In genomic region chr7:30880090-30880704, GRCh38 we compare ENCODE assay signal across 26 cellular contexts. TPM values are rescaled to one million over a fixed set of nuclear protein-coding genes. Genes with fewer than 3 reads are reported as not detected.
DNase-seq lines count a peak whose midpoint lies in the region; ATAC-seq and TF ChIP-seq lines count a peak whose summit lies in the region.
"Had no signal": no experiment of that assay in that cellular context is flagged by ENCODE, and none has a peak within 500 bp of the region (broad histone marks: within the 10 kb centered on the region; RNA-seq: fewer than 3 reads in every experiment).

No MANE protein-coding gene starts in this region.

- POLR2A ChIA-PET in Caco-2 (lab: Charles Lee) = no interaction called here

- peaks cover 4% of the 10 kb centered on the region for H3K36me3 Mint-ChIP-seq in Caco-2 (ENCODE audit: insufficient read depth, unreplicated experiment)
- H3K36me3 Mint-ChIP-seq in activated T-cell treated with anti-CD3 and anti-CD28 coated beads, Interleukin-2, amount 50 U/mL, for 4 hours (ENCODE audit: insufficient read depth) = no peaks in the 10 kb centered on the region

- peak overlapping the region; percentile 50 for H2BK5ac ChIP-seq in trophoblast cell (ENCODE audit: low read depth, low read length, poor library complexity)

- no peaks in the 10 kb centered on the region for H3K79me2 ChIP-seq in trophoblast cell (ENCODE audit: control insufficient read depth, insufficient read depth, low read length, poor library complexity)

- TF ChIP-seq CTCF in Caco-2 (IDR thresholded peaks at IDR 0.05; ENCODE audit: insufficient read depth in 1 of 2, low read depth in 1 of 2, low read length in 1 of 2, severe bottlenecking in 1 of 2, unreplicated experiment in 1 of 2) (no peak), fibroblast of the aortic adventitia (IDR thresholded peaks at IDR 0.05; ENCODE audit: insufficient read depth, low read length) (no peak), thyroid gland (IDR thresholded peaks at IDR 0.05) (no peak)

- peak overlapping the region; percentile 40 for H3K4me3 Mint-ChIP-seq in Caco-2 (ENCODE audit: unreplicated experiment)
- no peak overlapping the region for H3K4me3 Mint-ChIP-seq in activated T-cell treated with anti-CD3 and anti-CD28 coated beads, Interleukin-2, amount 50 U/mL, for 4 hours
- H3K4me3 Mint-ChIP-seq: activated CD8-positive, alpha-beta T cell treated with anti-CD3 and anti-CD28 coated beads for 36 hours had no signal

- H3K27me3 ChIP-seq in Caco-2 (replicated peaks; ENCODE audit: control insufficient read depth, insufficient read depth, low read length) (no peaks in the 10 kb centered on the region), trophoblast cell (ENCODE audit: insufficient read depth, low read length) (no peaks in the 10 kb centered on the region), thyroid gland (no peaks in the 10 kb centered on the region)
- H3K27me3 ChIP-seq: left lung, suprapubic skin had no signal

- H3K4me3 ChIP-seq in Caco-2 (ENCODE audit: low read depth, low read length) = no peak overlapping the region
- no peak overlapping the region for H3K4me3 ChIP-seq in fibroblast of the aortic adventitia (ENCODE audit: low read depth, low read length)
- no peak overlapping the region for H3K4me3 ChIP-seq in trophoblast cell (ENCODE audit: low read depth, low read length)
- H3K4me3 ChIP-seq in thyroid gland (replicated peaks in 1 of 3) = no peak overlapping the region
- H3K4me3 ChIP-seq: GM12878, left lung, suprapubic skin had no signal

- H3K4me1 ChIP-seq in Caco-2 (peaks cover 34% of the 10 kb centered on the region), trophoblast cell (ENCODE audit: control insufficient read depth in 1 of 2, insufficient read depth in 2 of 2, low read length in 2 of 2) (peaks cover 30 to 33% of the 10 kb centered on the region in 2 experiments), thyroid gland (peaks cover 8 to 18% of the 10 kb centered on the region in 2 donors)
- H3K4me1 ChIP-seq: suprapubic skin had no signal

- peaks cover 31% of the 10 kb centered on the region for H3K4me1 Mint-ChIP-seq in Caco-2 (ENCODE audit: low read depth, unreplicated experiment)
- no peaks in the 10 kb centered on the region for H3K4me1 Mint-ChIP-seq in activated T-cell treated with anti-CD3 and anti-CD28 coated beads, Interleukin-2, amount 50 U/mL, for 4 hours (ENCODE audit: low read depth)

- H4K8ac ChIP-seq in trophoblast cell (ENCODE audit: low read depth, low read length) = peak overlapping the region; percentile 2

- WGBS in trophoblast cell (ENCODE audit: extremely low coverage, insufficient coverage, insufficient read length) = no CpG with 5 or more reads among the region's 12 CpGs
- WGBS in thyroid gland, 2 donors = 70% methylated on average over 12 of the region's 12 CpGs

- no peak overlapping the region for H4K12ac ChIP-seq in trophoblast cell (ENCODE audit: low read depth, low read length)

- H4K91ac ChIP-seq in trophoblast cell (ENCODE audit: low read depth, low read length) = peak overlapping the region; percentile 71

- ATAC-seq in SK-N-SH treated with all-trans-retinoic acid at 6 μM for 48 hours = 0 out of 3 replicates have a peak, but pooled peaks have one; percentile 8
- no peak for ATAC-seq in activated T-cell treated with anti-CD3 and anti-CD28 coated beads, Interleukin-2, amount 50 U/mL, for 4 hours
- ATAC-seq: activated CD4-positive, CD25-positive, alpha-beta regulatory T cell treated with anti-CD3 and anti-CD28 coated beads, Interleukin-2, amount 50 U/mL, for 24 hours; activated CD8-positive, alpha-beta T cell treated with anti-CD3 and anti-CD28 coated beads for 36 hours; esophagus mucosa; GM12878; Panc1; right cardiac atrium had no signal

- CTCF ChIA-PET in Caco-2 (lab: Charles Lee) = interaction anchor here (0.6 to 1.4 kb wide), 5 partner anchors 9 to 744 kb away, joined by 3 to 4 read pairs (median 3); no protein-coding TSS in a partner anchor

- no peak overlapping the region for H2AK5ac ChIP-seq in trophoblast cell (ENCODE audit: low read length)

- peak overlapping the region; percentile 0 for H2BK120ac ChIP-seq in trophoblast cell (ENCODE audit: insufficient read depth, low read length, poor library complexity)

- H3K4me2 ChIP-seq in trophoblast cell (ENCODE audit: low read length) = peak overlapping the region; percentile 48

- BruUV-seq in Caco-2 (replicated peaks; lab: Mats Ljungman, UMichigan) = no TSS peak

- no peaks in the 10 kb centered on the region for H3K9me3 ChIP-seq in Caco-2
- H3K9me3 ChIP-seq in trophoblast cell (ENCODE audit: insufficient read depth, low read depth, low read length) = no peaks in the 10 kb centered on the region
- H3K9me3 ChIP-seq in thyroid gland = no peaks in the 10 kb centered on the region
- H3K9me3 ChIP-seq: left lung, suprapubic skin had no signal

- no peak overlapping the region for H3K4ac ChIP-seq in trophoblast cell (ENCODE audit: low read depth, low read length)

- no peak overlapping the region for H3K18ac ChIP-seq in trophoblast cell (ENCODE audit: low read length)

- H3K79me1 ChIP-seq in trophoblast cell (ENCODE audit: low read length) = peaks cover 4% of the 10 kb centered on the region

- H3K27me3 Mint-ChIP-seq in Caco-2 (ENCODE audit: insufficient read depth, unreplicated experiment) = no peaks in the 10 kb centered on the region
- H3K27me3 Mint-ChIP-seq in activated T-cell treated with anti-CD3 and anti-CD28 coated beads, Interleukin-2, amount 50 U/mL, for 4 hours (ENCODE audit: low read depth) = no peaks in the 10 kb centered on the region
- H3K27me3 Mint-ChIP-seq: activated CD8-positive, alpha-beta T cell treated with anti-CD3 and anti-CD28 coated beads for 36 hours had no signal

- DNase-seq in Caco-2 (peak in 1 of 2 experiments; percentile 32), fibroblast of the aortic adventitia (ENCODE audit: low read depth) (peak; percentile 20), trophoblast cell (peak in 1 of 2 donors; percentile 14), HCEC 1CT (no peak), NCI-H446 treated with DMSO at 0.1 percent for 48 hours (lab: John Stamatoyannopoulos, UW) (no peak), thyroid gland (no peak)
- no peak for DNase-seq in activated T-cell treated with anti-CD3 and anti-CD28 coated beads, Interleukin-2, amount 50 U/mL, for 4 hours
- DNase-seq: ACHN; activated CD8-positive, alpha-beta T cell treated with anti-CD3 and anti-CD28 coated beads for 36 hours; effector memory CD4-positive, alpha-beta T cell; glutamatergic neuron; GOT3; KG1; NCI-H1048; NCI-H1930; NCI-H226; occipital lobe had no signal

- H3K14ac ChIP-seq in trophoblast cell (ENCODE audit: low read length) = no peak overlapping the region

- no peak for TF ChIP-seq POLR2A in thyroid gland (IDR thresholded peaks at IDR 0.05)

- H3K23ac ChIP-seq in trophoblast cell (ENCODE audit: low read length) = no peak overlapping the region

- H3K9ac ChIP-seq in trophoblast cell (ENCODE audit: low read length) = no peak overlapping the region

- no peaks in the 10 kb centered on the region for H3K36me3 ChIP-seq in Caco-2 (ENCODE audit: control insufficient read depth, insufficient read depth, low read length)
- H3K36me3 ChIP-seq in trophoblast cell (ENCODE audit: control insufficient read depth in 1 of 2, insufficient read depth in 2 of 2, low read length in 2 of 2) = peaks cover 0 to 2% of the 10 kb centered on the region in 2 experiments
- no peaks in the 10 kb centered on the region for H3K36me3 ChIP-seq in thyroid gland
- H3K36me3 ChIP-seq: left lung had no signal

- no peak overlapping the region for H2BK12ac ChIP-seq in trophoblast cell (ENCODE audit: low read length)

- H3K27ac ChIP-seq in trophoblast cell (ENCODE audit: low read depth, low read length) (peak overlapping the region; percentile 52), thyroid gland (no peak overlapping the region)
- H3K27ac ChIP-seq: C4-2B, left lung, suprapubic skin had no signal

- intact Hi-C loops in Caco-2 (cut with micrococcal nuclease; ENCODE audit: unreplicated experiment) = loop anchor here (1.0 to 10.0 kb wide), 3 partner anchors 16 to 135 kb away; no protein-coding TSS in a partner anchor
- intact Hi-C loops in thyroid gland (cut with DNase I) = no loop called here

- peak overlapping the region; percentile 85 for H3K27ac Mint-ChIP-seq in Caco-2 (ENCODE audit: unreplicated experiment)
- H3K27ac Mint-ChIP-seq: activated CD8-positive, alpha-beta T cell treated with anti-CD3 and anti-CD28 coated beads for 36 hours had no signal

- no peak overlapping the region for H2AFZ ChIP-seq in trophoblast cell (ENCODE audit: insufficient read depth, low read length, poor library complexity)

- no peaks in the 10 kb centered on the region for H3K9me3 Mint-ChIP-seq in Caco-2 (ENCODE audit: unreplicated experiment)
- H3K9me3 Mint-ChIP-seq in activated T-cell treated with anti-CD3 and anti-CD28 coated beads, Interleukin-2, amount 50 U/mL, for 4 hours = no peaks in the 10 kb centered on the region
- H3K9me3 Mint-ChIP-seq: activated CD8-positive, alpha-beta T cell treated with anti-CD3 and anti-CD28 coated beads for 36 hours had no signal

TF ChIP-seq in SK-N-SH treated with all-trans-retinoic acid at 6 μM for 48 hours, 23 proteins besides CTCF, POLR2A, EP300 and RAD21:
- TF ChIP-seq TOX (CRISPR knock-in tag; IDR thresholded peaks at IDR 0.05; ENCODE audit: borderline replicate concordance) = no peak
- TF ChIP-seq ZFP3 (CRISPR knock-in tag; IDR thresholded peaks at IDR 0.05) = no peak
- TF ChIP-seq TCF4 (CRISPR knock-in tag; IDR thresholded peaks at IDR 0.05; ENCODE audit: borderline replicate concordance) = no peak
- TF ChIP-seq GLIS3 (CRISPR knock-in tag; IDR thresholded peaks at IDR 0.05) = no peak
- TF ChIP-seq ZC3H10 (CRISPR knock-in tag; IDR thresholded peaks at IDR 0.05) = no peak
- no peak for TF ChIP-seq ZNF8 (CRISPR knock-in tag; IDR thresholded peaks at IDR 0.05)
- no peak for TF ChIP-seq PPARA (CRISPR knock-in tag; IDR thresholded peaks at IDR 0.05; ENCODE audit: borderline replicate concordance)

RNA-seq across cellular contexts. Expression of gene AQP1, which starts 31.5 kb away (rescaled TPM):
- 0.19 and 0.52 TPM in 2 replicates for total RNA-seq in Caco-2 (2022)
- total RNA-seq in fibroblast of the aortic adventitia (ENCODE audit: low replicate concordance) = 2.8 and 4.5 TPM in 2 replicates
- polyA plus RNA-seq in trophoblast cell (2013) = 31.8 and 35.6 TPM in 2 replicates
- 100 to 1,000 TPM in 2 of 4 donors, 10 to 100 TPM in 2; 48.7 to 231 (median 134) TPM for total RNA-seq in thyroid gland
- total RNA-seq in activated T-cell treated with anti-CD3 and anti-CD28 coated beads, Interleukin-2, amount 50 U/mL, for 4 hours = 1 to 10 TPM in 1 of 3 donors, under 1 TPM in 2; 0.79 to 1.1 (median 0.91) TPM
